8 cellular contexts compared by ENCODE assay signal in genomic region chr1:179953974-179954493, GRCh38. TPM values are rescaled to one million over a fixed set of nuclear protein-coding genes. Genes with fewer than 3 reads are reported as not detected.
DNase-seq lines count a peak whose midpoint lies in the region; ATAC-seq and TF ChIP-seq lines count a peak whose summit lies in the region.

No MANE protein-coding gene starts in this region.

- H3K27ac Mint-ChIP-seq in activated CD8-positive, alpha-beta T cell treated with anti-CD3 and anti-CD28 coated beads for 36 hours, result peak overlapping the region; percentile 98

- H3K27me3 Mint-ChIP-seq in activated CD8-positive, alpha-beta T cell treated with anti-CD3 and anti-CD28 coated beads for 36 hours, result no peaks in the 10 kb centered on the region

- no peaks in the 10 kb centered on the region for H3K9me3 Mint-ChIP-seq in activated CD8-positive, alpha-beta T cell treated with anti-CD3 and anti-CD28 coated beads for 36 hours

- peak overlapping the region; percentile 93 for H3K9ac ChIP-seq in neural cell (ENCODE audit: low read length)

- intact Hi-C loops in activated CD8-positive, alpha-beta T cell treated with anti-CD3 and anti-CD28 coated beads for 36 hours (cut with micrococcal nuclease), result loop anchor here (1.0 kb wide), 1 partner anchor 72 kb away; the partner anchor contains the start of gene TOR1AIP1

- peak; percentile 53 for DNase-seq in NCI-H460 (ENCODE audit: extremely low read depth, low read depth)
- peak; percentile 77 for DNase-seq in activated CD8-positive, alpha-beta T cell treated with anti-CD3 and anti-CD28 coated beads for 36 hours
- peak in 1 of 2 donors; percentile 57 for DNase-seq in upper lobe of left lung
- DNase-seq in G401 (ENCODE audit: low spot score), result no peak

- H3F3A ChIP-seq in neural cell (ENCODE audit: insufficient read depth, low read length, poor library complexity, severe bottlenecking), result peaks cover 6% of the 10 kb centered on the region

- WGBS in esophagus, 2 donors, result 0 to 2% methylated on average over 19 of the region's 19 CpGs
- WGBS in upper lobe of left lung, 2 donors, result 2 to 3% methylated on average over 14 to 19 of the region's 19 CpGs

- H3K27me3 ChIP-seq in esophagus (ENCODE audit: control insufficient read depth in 1 of 2, insufficient read depth in 2 of 2, low read length in 2 of 2), result no peaks in the 10 kb centered on the region
- no peaks in the 10 kb centered on the region for H3K27me3 ChIP-seq in neural cell (ENCODE audit: insufficient read depth, low read depth, low read length)
- no peaks in the 10 kb centered on the region for H3K27me3 ChIP-seq in upper lobe of left lung

- peaks cover 40% of the 10 kb centered on the region for H3K79me2 ChIP-seq in neural cell (replicated peaks; ENCODE audit: insufficient read depth, low read length)

- H2AFZ ChIP-seq in neural cell (ENCODE audit: low read depth, low read length), result peak overlapping the region; percentile 84

- no peak for TF ChIP-seq RAD21 in neural cell (conservative IDR thresholded peaks at IDR 0.05)

- peak; percentile 26 for ATAC-seq in HG02885 (IDR thresholded peaks at IDR 0.05; ENCODE audit: poor library complexity, unreplicated experiment)
- ATAC-seq in activated CD8-positive, alpha-beta T cell treated with anti-CD3 and anti-CD28 coated beads for 36 hours, result peak; percentile 19
- ATAC-seq in upper lobe of left lung (ENCODE audit: low FRiP score in 2 of 2), result peak; percentile 41 to 47

- H3K36me3 Mint-ChIP-seq in activated CD8-positive, alpha-beta T cell treated with anti-CD3 and anti-CD28 coated beads for 36 hours (ENCODE audit: low read depth), result no peaks in the 10 kb centered on the region

- TF ChIP-seq CTCF in GM12874 (IDR thresholded peaks at IDR 0.05; ENCODE audit: insufficient read depth, low read depth, low read length), result peak; percentile 33; the same call in 1 of the 2 replicates
- peak; percentile 62 for TF ChIP-seq CTCF in activated CD8-positive, alpha-beta T cell treated with anti-CD3 and anti-CD28 coated beads for 36 hours (IDR thresholded peaks at IDR 0.05)
- TF ChIP-seq CTCF in neural cell (IDR thresholded peaks at IDR 0.05; ENCODE audit: poor library complexity, severe bottlenecking), result no peak
- TF ChIP-seq CTCF in upper lobe of left lung (IDR thresholded peaks at IDR 0.05), result peak in 3 of 6 experiments; percentile 18 to 35 (median 19)

- H3K4me2 ChIP-seq in neural cell (ENCODE audit: low read length), result peak overlapping the region; percentile 76

- H3K36me3 ChIP-seq in esophagus (ENCODE audit: control insufficient read depth in 2 of 2, insufficient read depth in 2 of 2, low read length in 1 of 2) (no peaks in the 10 kb centered on the region), neural cell (ENCODE audit: insufficient read depth, low read length) (no peaks in the 10 kb centered on the region), upper lobe of left lung (no peaks in the 10 kb centered on the region)

- TF ChIP-seq EP300 in neural cell (conservative IDR thresholded peaks at IDR 0.05; ENCODE audit: poor library complexity, severe bottlenecking), result no peak
- no peak for TF ChIP-seq EP300 in upper lobe of left lung (IDR thresholded peaks at IDR 0.05)

- peak overlapping the region; percentile 86 for H3K4me3 Mint-ChIP-seq in activated CD8-positive, alpha-beta T cell treated with anti-CD3 and anti-CD28 coated beads for 36 hours

- POLR2A ChIA-PET in activated CD8-positive, alpha-beta T cell treated with anti-CD3 and anti-CD28 coated beads for 36 hours (lab: Charles Lee), result interaction anchor here (0.6 to 2.1 kb wide), 9 partner anchors 12 to 201 kb away, joined by 3 to 15 read pairs (median 4); partner anchors contain the start of genes TOR1AIP1 and TOR1AIP2

- CTCF ChIA-PET in activated CD8-positive, alpha-beta T cell treated with anti-CD3 and anti-CD28 coated beads for 36 hours (lab: Charles Lee), result interaction anchor here (0.8 to 2.8 kb wide), 7 partner anchors 10 to 139 kb away, joined by 3 to 10 read pairs (median 3); no protein-coding TSS in a partner anchor

- TF ChIP-seq POLR2A in upper lobe of left lung (IDR thresholded peaks at IDR 0.05), result no peak

- in situ Hi-C loops in G401 (cut with HindIII; ENCODE audit: low sequenced_read_pairs), result no loop called here

- peaks cover 37% of the 10 kb centered on the region for H3K4me1 Mint-ChIP-seq in activated CD8-positive, alpha-beta T cell treated with anti-CD3 and anti-CD28 coated beads for 36 hours (ENCODE audit: low read depth)

- no peaks in the 10 kb centered on the region for H3K9me2 ChIP-seq in neural cell (ENCODE audit: insufficient read depth, low read length)

- H4K20me1 ChIP-seq in neural cell (ENCODE audit: insufficient read depth), result no peaks in the 10 kb centered on the region

- H3K4me3 ChIP-seq in esophagus (ENCODE audit: low read depth in 1 of 2, low read length in 2 of 2) (peak overlapping the region; percentile 90 to 99), neural cell (ENCODE audit: low read length) (peak overlapping the region; percentile 95), upper lobe of left lung (peak overlapping the region; percentile 23 to 97 (median 73))

- H3K4me1 ChIP-seq in esophagus (ENCODE audit: control insufficient read depth in 2 of 2, insufficient read depth in 2 of 2, low read length in 1 of 2), result peaks cover 0 to 2% of the 10 kb centered on the region in 2 donors
- H3K4me1 ChIP-seq in upper lobe of left lung, result peaks cover 25 to 34% (median 30%) of the 10 kb centered on the region in 4 donors

- H3K27ac ChIP-seq in esophagus (ENCODE audit: low read depth in 2 of 2, low read length in 1 of 2), result peak overlapping the region; percentile 99
- peak overlapping the region; percentile 84 for H3K27ac ChIP-seq in neural cell (ENCODE audit: low read length)
- H3K27ac ChIP-seq in upper lobe of left lung, result peak overlapping the region; percentile 91 to 100 (median 98)

- H3K9me3 ChIP-seq in esophagus (ENCODE audit: control insufficient read depth in 2 of 2, insufficient read depth in 1 of 2, low read depth in 1 of 2, low read length in 1 of 2) (no peaks in the 10 kb centered on the region), neural cell (ENCODE audit: low read length) (no peaks in the 10 kb centered on the region), upper lobe of left lung (no peaks in the 10 kb centered on the region)

TF ChIP-seq in neural cell, 6 proteins besides CTCF, POLR2A, EP300 and RAD21:
- TF ChIP-seq MXI1 (conservative IDR thresholded peaks at IDR 0.05; ENCODE audit: poor library complexity, severe bottlenecking), result no peak
- no peak for TF ChIP-seq TAF1 (IDR thresholded peaks at IDR 0.05; ENCODE audit: low read depth)

RNA-seq across cellular contexts. Expression of gene CEP350, which starts 0.6 kb away (rescaled TPM):
- 52.0 and 54.7 TPM in 2 replicates for total RNA-seq in NCI-H460 (2014; rRNA removed; shearing (Covaris generic))
- 13.9 and 19.3 TPM in 2 replicates for polyA plus RNA-seq in NCI-H460 (2014; cell fraction: nucleus; rRNA removed)
- total RNA-seq in activated CD8-positive, alpha-beta T cell treated with anti-CD3 and anti-CD28 coated beads for 36 hours, result 10 to 100 TPM; 38.9 to 42.3 TPM
- polyA plus RNA-seq in esophagus, result 1 to 10 TPM; 5.0 to 5.2 TPM
- polyA plus RNA-seq in neural cell, result 28.1 and 31.9 TPM in 2 replicates
- polyA minus RNA-seq in neural cell, result 137 and 151 TPM in 2 replicates
- 10 to 100 TPM; 42.8 to 66.5 (median 52.2) TPM for total RNA-seq in upper lobe of left lung
- total RNA-seq in G401 (2014; rRNA removed; shearing (Covaris generic)), result 37.1 and 64.9 TPM in 2 replicates
